Comparison of ENCODE assay signal across 8 cellular contexts in genomic region chr10:71728218-71728737, GRCh38.
DNase-seq lines count a peak whose midpoint lies in the region; ATAC-seq and TF ChIP-seq lines count a peak whose summit lies in the region.

No MANE protein-coding gene starts in this region.

- H3K27ac ChIP-seq in skin epidermis, result peak overlapping the region in 20 of 21 experiments; percentile 58 to 96 (median 82)

- H3K9me3 ChIP-seq in Loucy (ENCODE audit: insufficient read depth, low read depth, low read length), result no peaks in the 10 kb centered on the region

- H3K27me3 ChIP-seq in Loucy (ENCODE audit: insufficient read depth, low read length, poor library complexity, severe bottlenecking), result no peaks in the 10 kb centered on the region

- no peaks in the 10 kb centered on the region for H3K79me2 ChIP-seq in Loucy (ENCODE audit: insufficient read depth, low read length)

- H2AFZ ChIP-seq in Loucy (ENCODE audit: low read length), result peak overlapping the region; percentile 71; the same call in 1 of the 2 replicates

- peak overlapping the region; percentile 42 for H3K9ac ChIP-seq in Loucy (ENCODE audit: low read depth, low read length, poor library complexity, severe bottlenecking)

- H4K20me1 ChIP-seq in Loucy (ENCODE audit: insufficient read depth, low read length, poor library complexity, severe bottlenecking), result no peaks in the 10 kb centered on the region

- H3K4me3 ChIP-seq in Loucy (ENCODE audit: low read length, poor library complexity, severe bottlenecking), result no peak overlapping the region
- no peak overlapping the region for H3K4me3 ChIP-seq in skin epidermis

- H3K4me2 ChIP-seq in Loucy (ENCODE audit: low read depth, low read length, poor library complexity, severe bottlenecking), result peak overlapping the region; percentile 29

- peak; percentile 30 for ATAC-seq in GM21423 (IDR thresholded peaks at IDR 0.05; ENCODE audit: unreplicated experiment)

- peak; percentile 41 for DNase-seq in D341Med (ENCODE audit: low spot score)
- peak; percentile 37 for DNase-seq in epidermal melanocyte (ENCODE audit: insufficient read length, low spot score)
- DNase-seq in NCI-H2196 treated with DMSO at 0.1 percent for 48 hours (lab: John Stamatoyannopoulos, UW; ENCODE audit: unreplicated experiment), result no peak
- no peak for DNase-seq in cerebellar cortex (ENCODE audit: low spot score)
- no peak for DNase-seq in SKM-1 treated with dmso at 0.1 percent for 144 hours (lab: John Stamatoyannopoulos, UW; ENCODE audit: unreplicated experiment)

- peaks cover 39% of the 10 kb centered on the region for H3K4me1 ChIP-seq in Loucy (ENCODE audit: insufficient read depth, low read length, poor library complexity, severe bottlenecking)

- no peaks in the 10 kb centered on the region for H3F3A ChIP-seq in Loucy (ENCODE audit: low read depth)

- H3K36me3 ChIP-seq in Loucy (ENCODE audit: insufficient read depth, low read length), result no peaks in the 10 kb centered on the region

- H3K9me2 ChIP-seq in Loucy (replicated peaks; ENCODE audit: low read depth, low read length), result no peaks in the 10 kb centered on the region

- TF ChIP-seq CTCF in Loucy (conservative IDR thresholded peaks at IDR 0.05; ENCODE audit: low read length), result no peak

Comparison
In these comparisons a context has a peak if more than half of its experiments do, and no peak if none do; other contexts are left out.
1. DNase-seq: peak in D341Med (single experiment) and epidermal melanocyte (single experiment); none in NCI-H2196 treated with DMSO at 0.1 percent for 48 hours (single experiment), cerebellar cortex (single experiment) and SKM-1 treated with dmso at 0.1 percent for 144 hours (single experiment).